1 cellular context compared by ENCODE assay signal in genomic region chr19:42313840-42314755, GRCh38.
TF ChIP-seq lines count a peak whose summit lies in the region.

No MANE protein-coding gene starts in this region.

TF ChIP-seq in GM23338, 12 proteins besides CTCF, POLR2A, EP300 and RAD21 (continued from another document):
- TF ChIP-seq ZNF462 (CRISPR knock-in tag; IDR thresholded peaks at IDR 0.05): no peak
